1 cellular context compared by ENCODE assay signal in genomic region chr10:102450374-102451104, GRCh38.
TF ChIP-seq lines count a peak whose summit lies in the region.

No MANE protein-coding gene starts in this region.

TF ChIP-seq in K562, 482 proteins besides CTCF, POLR2A, EP300 and RAD21 (continues in another document):
- peak; percentile 56; the same call in 1 of the 2 replicates for TF ChIP-seq MTA3 (IDR thresholded peaks at IDR 0.05; ENCODE audit: borderline replicate concordance)
- TF ChIP-seq NR1H2 (CRISPR knock-in tag; IDR thresholded peaks at IDR 0.05): 0 out of 2 replicates have a peak, but pooled peaks have one; percentile 50
- TF ChIP-seq CBFB (CRISPR knock-in tag; IDR thresholded peaks at IDR 0.05): peak; percentile 66; the same call in 1 of the 2 replicates
- TF ChIP-seq HNRNPLL (IDR thresholded peaks at IDR 0.05; ENCODE audit: low read depth, low read length, poor library complexity, severe bottlenecking): peak; percentile 36
- 0 out of 2 replicates have a peak, but pooled peaks have one; percentile 47 for TF ChIP-seq NR4A1 (CRISPR knock-in tag; IDR thresholded peaks at IDR 0.05)
- peak; percentile 55; the same call in 1 of the 2 replicates for TF ChIP-seq NR4A1 (tag; IDR thresholded peaks at IDR 0.05)
- peak; percentile 49 for TF ChIP-seq GABPA (tag; conservative IDR thresholded peaks at IDR 0.05; ENCODE audit: low read depth)
- TF ChIP-seq AFF4 (CRISPR knock-in tag; IDR thresholded peaks at IDR 0.05): peak; percentile 44
- peak; percentile 69 for TF ChIP-seq ZFX (CRISPR knock-in tag; IDR thresholded peaks at IDR 0.05)
- TF ChIP-seq CREB3L1 (IDR thresholded peaks at IDR 0.05; ENCODE audit: borderline replicate concordance, low read depth): 0 out of 2 replicates have a peak, but pooled peaks have one; percentile 46
- peak; percentile 64; the same call in 1 of the 2 replicates for TF ChIP-seq ZNF589 (CRISPR knock-in tag; IDR thresholded peaks at IDR 0.05; ENCODE audit: low read depth)
- no peak for TF ChIP-seq ZNF316 (IDR thresholded peaks at IDR 0.05)
- peak; percentile 25; the same call in 1 of the 2 replicates for TF ChIP-seq CBX1 (IDR thresholded peaks at IDR 0.05; ENCODE audit: low read depth)
- 0 out of 2 replicates have a peak, but pooled peaks have one; percentile 32 for TF ChIP-seq TARDBP (IDR thresholded peaks at IDR 0.05)
- TF ChIP-seq ZNF639 (CRISPR knock-in tag; conservative IDR thresholded peaks at IDR 0.05 in 1 of 2, IDR thresholded peaks at IDR 0.05 in 1 of 2): peak in 1 of 2 experiments; percentile 63; a peak in 1 of 4 replicates
- 0 out of 2 replicates have a peak, but pooled peaks have one; percentile 82 for TF ChIP-seq ATF6 (CRISPR knock-in tag; IDR thresholded peaks at IDR 0.05)
- TF ChIP-seq TEAD1 (CRISPR knock-in tag; IDR thresholded peaks at IDR 0.05): peak in 1 of 2 experiments; percentile 16; a peak in 1 of 4 replicates
- TF ChIP-seq ZFP1 (CRISPR knock-in tag; IDR thresholded peaks at IDR 0.05): no peak
- TF ChIP-seq MAZ (CRISPR knock-in tag; conservative IDR thresholded peaks at IDR 0.05 in 1 of 2, IDR thresholded peaks at IDR 0.05 in 1 of 2): peak in 1 of 2 experiments; percentile 82; a peak in 3 of 4 replicates
- TF ChIP-seq ESRRA (IDR thresholded peaks at IDR 0.05; ENCODE audit: borderline replicate concordance, low read depth): peak; percentile 25; the same call in 1 of the 2 replicates
- peak; percentile 17 for TF ChIP-seq CHD1 (IDR thresholded peaks at IDR 0.05; ENCODE audit: low read length)
- peak; percentile 49; the same call in 1 of the 2 replicates for TF ChIP-seq RB1 (IDR thresholded peaks at IDR 0.05; ENCODE audit: low read depth)
- no peak for TF ChIP-seq MAFK (IDR thresholded peaks at IDR 0.05; ENCODE audit: low read length)
- TF ChIP-seq L3MBTL2 (IDR thresholded peaks at IDR 0.05): peak; percentile 95
- peak; percentile 81 for TF ChIP-seq POLR2G (IDR thresholded peaks at IDR 0.05; ENCODE audit: low read depth, low read length)
- peak; percentile 79 for TF ChIP-seq VEZF1 (CRISPR knock-in tag; IDR thresholded peaks at IDR 0.05)
- TF ChIP-seq KDM5B (IDR thresholded peaks at IDR 0.05; ENCODE audit: insufficient replicate concordance, low read depth, low read length): peak; percentile 69
- TF ChIP-seq ARID4B (CRISPR knock-in tag; IDR thresholded peaks at IDR 0.05): peak; percentile 71
- TF ChIP-seq ZBTB12 (CRISPR knock-in tag; IDR thresholded peaks at IDR 0.05): peak; percentile 48; the same call in 1 of the 2 replicates
- TF ChIP-seq ETV5 (CRISPR knock-in tag; IDR thresholded peaks at IDR 0.05; ENCODE audit: low read depth): peak; percentile 70; the same call in 1 of the 2 replicates
- TF ChIP-seq GMEB1 (CRISPR knock-in tag; IDR thresholded peaks at IDR 0.05): peak; percentile 97
- TF ChIP-seq ZC3H4 (CRISPR knock-in tag; IDR thresholded peaks at IDR 0.05; ENCODE audit: borderline replicate concordance): peak; percentile 23; the same call in 1 of the 2 replicates
- peak; percentile 85 for TF ChIP-seq SMAD4 (CRISPR knock-in tag; conservative IDR thresholded peaks at IDR 0.05)
- no peak for TF ChIP-seq CBFA2T3 (IDR thresholded peaks at IDR 0.05)
- peak; percentile 75 to 89 for TF ChIP-seq E2F6 (IDR thresholded peaks at IDR 0.05; ENCODE audit: borderline replicate concordance in 1 of 2, extremely low read depth in 1 of 2, insufficient read depth in 1 of 2, insufficient read length in 1 of 2, low read depth in 1 of 2, low read length in 1 of 2, poor library complexity in 1 of 2, severe bottlenecking in 1 of 2)
- no peak for TF ChIP-seq HINFP (tag; conservative IDR thresholded peaks at IDR 0.05; ENCODE audit: low read depth)
- TF ChIP-seq PTTG1 (tag; IDR thresholded peaks at IDR 0.05; ENCODE audit: low read depth): no peak
- TF ChIP-seq FOXM1 (IDR thresholded peaks at IDR 0.05; ENCODE audit: low read depth): no peak
- TF ChIP-seq FOXM1 (CRISPR knock-in tag; IDR thresholded peaks at IDR 0.05; ENCODE audit: low read depth): peak; percentile 84; the same call in 1 of the 2 replicates
